ENCODE assay signal across 23 cellular contexts in genomic region chrX:109959356-109959871, GRCh38. TPM values are rescaled to one million over a fixed set of nuclear protein-coding genes. Genes with fewer than 3 reads are reported as not detected.
DNase-seq lines count a peak whose midpoint lies in the region; FAIRE-seq and TF ChIP-seq lines count a peak whose summit lies in the region.
"Had no signal": no experiment of that assay in that cellular context is flagged by ENCODE, and none has a peak within 500 bp of the region (broad histone marks: within the 10 kb centered on the region; RNA-seq: fewer than 3 reads in every experiment).

No MANE protein-coding gene starts in this region.

- DNase-seq in AML-193 (lab: John Stamatoyannopoulos, UW), result peak; percentile 28 to 33
- DNase-seq in HUDEP-2 (lab: John Stamatoyannopoulos, UW; ENCODE audit: unreplicated experiment in 76 of 76), result peak in 72 of 76 experiments; percentile 1 to 84 (median 34)
- DNase-seq in OCI-M2 (lab: John Stamatoyannopoulos, UW; ENCODE audit: unreplicated experiment), result peak; percentile 30
- DNase-seq in bronchial epithelial cell (ENCODE audit: low read depth), result no peak
- DNase-seq in stimulated activated naive CD4-positive, alpha-beta T cell (lab: John Stamatoyannopoulos, UW), result no peak
- DNase-seq in NCI-H345 treated with DMSO at 0.1 percent for 48 hours (lab: John Stamatoyannopoulos, UW; ENCODE audit: unreplicated experiment), result no peak
- no peak for DNase-seq in activated naive CD4-positive, alpha-beta T cell treated with Interleukin-2 at 50 U/mL for 16 hours
- DNase-seq in activated CD4-positive, alpha-beta T cell treated with anti-CD3 and anti-CD28 coated beads, Interleukin-2, amount 10 ng/mL, durations not matched to agents 24 days and 14 days, result no peak
- DNase-seq: activated CD4-positive, alpha-beta T cell treated with anti-CD3 and anti-CD28 coated beads, Interleukin-2, amount 50 U/mL, for 4 hours; activated T-cell treated with anti-CD3 and anti-CD28 coated beads, Interleukin-2, amount 50 U/mL, for 4 hours; hippocampal formation; mesenchymal stem cell; NCI-H1048; NCI-H2081; NCI-H524 treated with DMSO at 0.1 percent for 48 hours; spleen; tibial artery had no signal

- peak; percentile 55 for FAIRE-seq in bronchial epithelial cell (lab: Jason Lieb, UNC)
- FAIRE-seq: colon, HepG2, RCC 7860 had no signal

- no peaks in the 10 kb centered on the region for H3K36me3 Mint-ChIP-seq in activated CD4-positive, alpha-beta T cell treated with anti-CD3 and anti-CD28 coated beads, Interleukin-2, amount 10 ng/mL, durations not matched to agents 24 days and 14 days (ENCODE audit: low read depth)
- H3K36me3 Mint-ChIP-seq: activated naive CD8-positive, alpha-beta T cell had no signal

- no peak overlapping the region for H3K4me3 Mint-ChIP-seq in activated CD4-positive, alpha-beta T cell treated with anti-CD3 and anti-CD28 coated beads, Interleukin-2, amount 10 ng/mL, durations not matched to agents 24 days and 14 days
- H3K4me3 Mint-ChIP-seq: activated naive CD8-positive, alpha-beta T cell; activated T-cell treated with anti-CD3 and anti-CD28 coated beads, Interleukin-2, amount 50 U/mL, for 4 hours had no signal

- peaks cover 12% of the 10 kb centered on the region for H3K4me1 Mint-ChIP-seq in activated CD4-positive, alpha-beta T cell treated with anti-CD3 and anti-CD28 coated beads, Interleukin-2, amount 10 ng/mL, durations not matched to agents 24 days and 14 days

- H3K27me3 Mint-ChIP-seq in activated CD4-positive, alpha-beta T cell treated with anti-CD3 and anti-CD28 coated beads, Interleukin-2, amount 10 ng/mL, durations not matched to agents 24 days and 14 days, result no peaks in the 10 kb centered on the region
- H3K27me3 Mint-ChIP-seq: activated naive CD8-positive, alpha-beta T cell had no signal

- no peaks in the 10 kb centered on the region for H3K27me3 ChIP-seq in bronchial epithelial cell (ENCODE audit: control insufficient read depth, insufficient read depth, low read length)
- H3K27me3 ChIP-seq: spleen, tibial artery had no signal

- H3K4me3 ChIP-seq in bronchial epithelial cell (ENCODE audit: low read depth, low read length), result no peak overlapping the region
- H3K4me3 ChIP-seq: A549; BLaER1 treated with 17β-estradiol and CSF1 and Interleukin-3, amounts not matched to agents 10 nM and 100 nM; tibial artery had no signal

- H3K9me3 Mint-ChIP-seq in activated CD4-positive, alpha-beta T cell treated with anti-CD3 and anti-CD28 coated beads, Interleukin-2, amount 10 ng/mL, durations not matched to agents 24 days and 14 days, result peaks cover 4% of the 10 kb centered on the region
- H3K9me3 Mint-ChIP-seq: activated T-cell treated with anti-CD3 and anti-CD28 coated beads, Interleukin-2, amount 50 U/mL, for 4 hours had no signal

- H3K27ac Mint-ChIP-seq in activated CD4-positive, alpha-beta T cell treated with anti-CD3 and anti-CD28 coated beads, Interleukin-2, amount 10 ng/mL, durations not matched to agents 24 days and 14 days, result no peak overlapping the region
- H3K27ac Mint-ChIP-seq: activated naive CD8-positive, alpha-beta T cell had no signal

- TF ChIP-seq CTCF in bronchial epithelial cell (IDR thresholded peaks at IDR 0.05; ENCODE audit: insufficient read depth, low read length, severe bottlenecking), result no peak

- intact Hi-C loops in activated CD4-positive, alpha-beta T cell treated with anti-CD3 and anti-CD28 coated beads, Interleukin-2, amount 10 ng/mL, durations not matched to agents 24 days and 14 days (cut with micrococcal nuclease), result no loop called here

- no peaks in the 10 kb centered on the region for H3K36me3 ChIP-seq in bronchial epithelial cell (ENCODE audit: control insufficient read depth, insufficient read depth, low read length)
- H3K36me3 ChIP-seq: BLaER1 treated with 17β-estradiol and CSF1 and Interleukin-3, amounts not matched to agents 10 nM and 100 nM; spleen; tibial artery had no signal

RNA-seq across cellular contexts. Expression of gene TMEM164, which starts 43.5 kb away (rescaled TPM):
- 16.4 and 20.3 TPM in 2 replicates for total RNA-seq in bronchial epithelial cell
- 14.9 and 18.3 TPM in 2 replicates for total RNA-seq in activated CD4-positive, alpha-beta T cell treated with anti-CD3 and anti-CD28 coated beads, Interleukin-2, amount 10 ng/mL, durations not matched to agents 24 days and 14 days

Comparison
In these comparisons a context has a peak if more than half of its experiments do, and no peak if none do; other contexts are left out.
1. DNase-seq: peak in AML-193 (2 of 2), HUDEP-2 (72 of 76) and OCI-M2 (single experiment); none in bronchial epithelial cell (single experiment), stimulated activated naive CD4-positive, alpha-beta T cell (0 of 6), NCI-H345 treated with DMSO at 0.1 percent for 48 hours (single experiment), activated naive CD4-positive, alpha-beta T cell treated with Interleukin-2 at 50 U/mL for 16 hours (single experiment) and activated CD4-positive, alpha-beta T cell treated with anti-CD3 and anti-CD28 coated beads, Interleukin-2, amount 10 ng/mL, durations not matched to agents 24 days and 14 days (single experiment).